ENCODE assay signal across 12 cellular contexts in genomic region chr4:107153228-107153627, GRCh38.
DNase-seq lines count a peak whose midpoint lies in the region; ATAC-seq, FAIRE-seq and TF ChIP-seq lines count a peak whose summit lies in the region.
"Had no signal": no experiment of that assay in that cellular context is flagged by ENCODE, and none has a peak within 500 bp of the region (broad histone marks: within the 10 kb centered on the region; RNA-seq: fewer than 3 reads in every experiment).

No MANE protein-coding gene starts in this region.

- no peaks in the 10 kb centered on the region for H4K20me1 ChIP-seq in OCI-LY3 (ENCODE audit: insufficient read depth, low read length)

- no peak for TF ChIP-seq POLR2A in GM12891 (IDR thresholded peaks at IDR 0.05; ENCODE audit: low read depth, low read length)

- peak; percentile 40 for TF ChIP-seq CTCF in GM13977 (IDR thresholded peaks at IDR 0.05; ENCODE audit: extremely low read depth, insufficient read depth, missing control alignments)
- TF ChIP-seq CTCF in OCI-LY3 (IDR thresholded peaks at IDR 0.05; ENCODE audit: low read depth, low read length): peak; percentile 41

- no peak overlapping the region for H3K27ac ChIP-seq in OCI-LY3 (ENCODE audit: low read length)

- in situ Hi-C loops in GM13977 (cut with MboI; ENCODE audit: low pct_unique_long_range_greater_than_20kb, low sequenced_read_pairs, unreplicated experiment): no loop called here

- H3K4me3 ChIP-seq in OCI-LY3 (ENCODE audit: low read length): no peak overlapping the region

- no peak overlapping the region for H3K9ac ChIP-seq in OCI-LY3 (ENCODE audit: low read length)

- H2AFZ ChIP-seq in OCI-LY3 (ENCODE audit: low read depth, low read length): 0 out of 2 replicates have a peak overlapping the region, but pooled peaks have one; percentile 34

- no peaks in the 10 kb centered on the region for H3K27me3 ChIP-seq in OCI-LY3 (ENCODE audit: low read depth, low read length)

- H3K9me3 ChIP-seq in OCI-LY3 (ENCODE audit: insufficient read depth, low read length): no peaks in the 10 kb centered on the region

- DNase-seq in AG08395 (ENCODE audit: low spot score) (peak; percentile 2), GM13977 (ENCODE audit: low spot score) (no peak), iPS DF 19.7 (ENCODE audit: low read depth, low spot score) (peak; percentile 42), activated T-cell treated with anti-CD3 and anti-CD28 coated beads for 4 hours (no peak), GM12891 (ENCODE audit: insufficient read length, low spot score) (no peak), cerebellar cortex (ENCODE audit: low spot score) (no peak)
- DNase-seq: DMS79 treated with DMSO at 0.1 percent for 48 hours, NCI-H1930, T-helper 9 cell had no signal

- no peak for FAIRE-seq in GM12891 (lab: Jason Lieb, UNC)
- FAIRE-seq: H54 had no signal

- ATAC-seq in HG03469 (IDR thresholded peaks at IDR 0.05; ENCODE audit: unreplicated experiment): no peak

- no peaks in the 10 kb centered on the region for H3K4me1 ChIP-seq in OCI-LY3 (ENCODE audit: low read length)

- H3K4me2 ChIP-seq in OCI-LY3 (ENCODE audit: low read length): no peak overlapping the region

- no peaks in the 10 kb centered on the region for H3K36me3 ChIP-seq in OCI-LY3 (replicated peaks; ENCODE audit: low read depth, low read length)

- no peaks in the 10 kb centered on the region for H3K79me2 ChIP-seq in OCI-LY3 (ENCODE audit: low read length)

TF ChIP-seq in GM12891, 5 proteins besides CTCF, POLR2A, EP300 and RAD21:
- TF ChIP-seq POLR2AphosphoS5 (IDR thresholded peaks at IDR 0.05; ENCODE audit: low read depth, low read length) (no peak), TAF1 (IDR thresholded peaks at IDR 0.05; ENCODE audit: low read depth, low read length) (no peak), PAX5 (IDR thresholded peaks at IDR 0.05; ENCODE audit: insufficient read depth, low read length, severe bottlenecking) (no peak), POU2F2 (IDR thresholded peaks at IDR 0.05; ENCODE audit: low read depth, low read length) (no peak), SPI1 (IDR thresholded peaks at IDR 0.05; ENCODE audit: low read depth, low read length) (no peak)

Comparison
In these comparisons a context has a peak if more than half of its experiments do, and no peak if none do; other contexts are left out.
1. DNase-seq: peak in AG08395 (single experiment) and iPS DF 19.7 (single experiment); none in GM13977 (single experiment), activated T-cell treated with anti-CD3 and anti-CD28 coated beads for 4 hours (single experiment), GM12891 (single experiment) and cerebellar cortex (single experiment).